In genomic region chr18:46636040-46636630, GRCh38 we compare ENCODE assay signal across 2 cellular contexts.
TF ChIP-seq lines count a peak whose summit lies in the region.

No MANE protein-coding gene starts in this region.

TF ChIP-seq in IMR-90, 13 proteins besides CTCF, POLR2A, EP300 and RAD21:
- no peak for TF ChIP-seq RCOR1 (IDR thresholded peaks at IDR 0.05; ENCODE audit: insufficient replicate concordance, low read length)
- TF ChIP-seq, protein P1, sequence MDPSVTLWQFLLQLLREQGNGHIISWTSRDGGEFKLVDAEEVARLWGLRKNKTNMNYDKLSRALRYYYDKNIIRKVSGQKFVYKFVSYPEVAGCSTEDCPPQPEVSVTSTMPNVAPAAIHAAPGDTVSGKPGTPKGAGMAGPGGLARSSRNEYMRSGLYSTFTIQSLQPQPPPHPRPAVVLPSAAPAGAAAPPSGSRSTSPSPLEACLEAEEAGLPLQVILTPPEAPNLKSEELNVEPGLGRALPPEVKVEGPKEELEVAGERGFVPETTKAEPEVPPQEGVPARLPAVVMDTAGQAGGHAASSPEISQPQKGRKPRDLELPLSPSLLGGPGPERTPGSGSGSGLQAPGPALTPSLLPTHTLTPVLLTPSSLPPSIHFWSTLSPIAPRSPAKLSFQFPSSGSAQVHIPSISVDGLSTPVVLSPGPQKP (IDR thresholded peaks at IDR 0.05; ENCODE audit: borderline replicate concordance, low read depth, low read length), result no peak
- no peak for TF ChIP-seq CEBPB (IDR thresholded peaks at IDR 0.05; ENCODE audit: low read depth, low read length)
- no peak for TF ChIP-seq FOS (IDR thresholded peaks at IDR 0.05; ENCODE audit: low read depth, low read length)
- TF ChIP-seq NFE2L2 (IDR thresholded peaks at IDR 0.05; ENCODE audit: low read depth, low read length), result no peak
- no peak for TF ChIP-seq CHD1 (IDR thresholded peaks at IDR 0.05; ENCODE audit: low read depth, low read length)
- TF ChIP-seq MAZ (IDR thresholded peaks at IDR 0.05; ENCODE audit: borderline replicate concordance, low read depth, low read length), result no peak
- no peak for TF ChIP-seq BHLHE40 (IDR thresholded peaks at IDR 0.05; ENCODE audit: low read depth, low read length)
- no peak for TF ChIP-seq RFX5 (IDR thresholded peaks at IDR 0.05; ENCODE audit: low read depth, low read length)
- TF ChIP-seq MAFK (IDR thresholded peaks at IDR 0.05; ENCODE audit: low read depth, low read length), result no peak
- TF ChIP-seq MXI1 (IDR thresholded peaks at IDR 0.05; ENCODE audit: borderline replicate concordance, low read depth, low read length), result no peak
- no peak for TF ChIP-seq SMC3 (IDR thresholded peaks at IDR 0.05; ENCODE audit: low read depth, low read length)

TF ChIP-seq in H1, 55 proteins besides CTCF, POLR2A, EP300 and RAD21:
- TF ChIP-seq CEBPB (IDR thresholded peaks at IDR 0.05; ENCODE audit: low read depth, low read length) (no peak), JUND (IDR thresholded peaks at IDR 0.05; ENCODE audit: low read length) (no peak), KDM1A (IDR thresholded peaks at IDR 0.05; ENCODE audit: borderline replicate concordance, low read length) (no peak), CHD1 (IDR thresholded peaks at IDR 0.05; ENCODE audit: low read depth, low read length) (no peak), E2F6 (IDR thresholded peaks at IDR 0.05) (no peak), SP1 (IDR thresholded peaks at IDR 0.05; ENCODE audit: low read depth, low read length) (no peak)
- TF ChIP-seq, protein P2, sequence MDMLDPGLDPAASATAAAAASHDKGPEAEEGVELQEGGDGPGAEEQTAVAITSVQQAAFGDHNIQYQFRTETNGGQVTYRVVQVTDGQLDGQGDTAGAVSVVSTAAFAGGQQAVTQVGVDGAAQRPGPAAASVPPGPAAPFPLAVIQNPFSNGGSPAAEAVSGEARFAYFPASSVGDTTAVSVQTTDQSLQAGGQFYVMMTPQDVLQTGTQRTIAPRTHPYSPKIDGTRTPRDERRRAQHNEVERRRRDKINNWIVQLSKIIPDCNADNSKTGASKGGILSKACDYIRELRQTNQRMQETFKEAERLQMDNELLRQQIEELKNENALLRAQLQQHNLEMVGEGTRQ (IDR thresholded peaks at IDR 0.05; ENCODE audit: low read length), result no peak
- TF ChIP-seq, protein P3, sequence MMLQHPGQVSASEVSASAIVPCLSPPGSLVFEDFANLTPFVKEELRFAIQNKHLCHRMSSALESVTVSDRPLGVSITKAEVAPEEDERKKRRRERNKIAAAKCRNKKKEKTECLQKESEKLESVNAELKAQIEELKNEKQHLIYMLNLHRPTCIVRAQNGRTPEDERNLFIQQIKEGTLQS (IDR thresholded peaks at IDR 0.05; ENCODE audit: insufficient read depth, low read depth, low read length), result no peak
